ENCODE assay signal across 8 cellular contexts in genomic region chr1:147084273-147085096, GRCh38.
DNase-seq lines count a peak whose midpoint lies in the region; ATAC-seq, FAIRE-seq and TF ChIP-seq lines count a peak whose summit lies in the region.

No MANE protein-coding gene starts in this region.

- TSS peak; percentile 97 for BruUV-seq in HepG2 (replicated peaks; lab: Mats Ljungman, UMichigan)

- FAIRE-seq in HepG2 (lab: Jason Lieb, UNC) = no peak

- CTCF ChIA-PET in HepG2 (lab: Yijun Ruan, JAX; ENCODE audit: low intra/inter-chr PET ratio, low total read pairs) = no interaction called here

- TF ChIP-seq EP300 in HepG2 (IDR thresholded peaks at IDR 0.05; ENCODE audit: low read depth in 2 of 2, low read length in 2 of 2) = no peak
- no peak for TF ChIP-seq EP300 in HepG2 (CRISPR knock-in tag; IDR thresholded peaks at IDR 0.05; ENCODE audit: borderline replicate concordance)

- peak overlapping the region; percentile 84 for H3K9ac ChIP-seq in HepG2 (ENCODE audit: insufficient read depth, low read depth, low read length)

- peaks cover 12% of the 10 kb centered on the region; the same call in 1 of the 2 replicates for H3K4me1 ChIP-seq in HepG2 (ENCODE audit: insufficient read depth, low read length)

- peaks cover 0 to 17% of the 10 kb centered on the region in 2 experiments; a peak in 3 of 5 replicates for H3K27me3 ChIP-seq in HepG2 (ENCODE audit: control insufficient read depth in 1 of 2, insufficient read depth in 2 of 2, low read length in 2 of 2)

- no peaks in the 10 kb centered on the region for H3K36me3 ChIP-seq in HepG2 (replicated peaks in 1 of 2; ENCODE audit: control insufficient read depth in 1 of 2, insufficient read depth in 2 of 2, low read length in 2 of 2)

- no peak for TF ChIP-seq CTCF in HepG2 (CRISPR knock-in tag; IDR thresholded peaks at IDR 0.05)

- in situ Hi-C loops in HepG2 (cut with HindIII; ENCODE audit: extremely low pct_ligation_motif_present, low pct_unique_long_range_greater_than_20kb) = no loop called here

- DNase-seq in NCI-H2107 (lab: John Stamatoyannopoulos, UW) (peak; percentile 77), dedifferentiated amniotic fluid mesenchymal stem cell (ENCODE audit: extremely low spot score) (peak; percentile 51), HepG2 (ENCODE audit: low spot score) (peak; percentile 74), NK-92 (lab: John Stamatoyannopoulos, UW; ENCODE audit: unreplicated experiment) (no peak)
- peak; percentile 73 to 74 for DNase-seq in activated CD4-positive, alpha-beta T cell treated with anti-CD3 and anti-CD28 coated beads for 24 hours (ENCODE audit: low read depth in 2 of 2)
- peak; percentile 75 for DNase-seq in stimulated activated CD4-positive, alpha-beta T cell treated with anti-CD3 and anti-CD28 coated beads, Interleukin-2, amount 100 ng/mL, for 4 hours (ENCODE audit: low read depth)

- TF ChIP-seq RAD21 in HepG2 (CRISPR knock-in tag; IDR thresholded peaks at IDR 0.05) = no peak

- peak; percentile 58 for ATAC-seq in HG02852 (IDR thresholded peaks at IDR 0.05; ENCODE audit: unreplicated experiment)
- peak; percentile 88 for ATAC-seq in HepG2

- TF ChIP-seq POLR2A in GM15510 (IDR thresholded peaks at IDR 0.05; ENCODE audit: borderline replicate concordance, extremely low read depth, insufficient read length) (peak; percentile 99), HepG2 (IDR thresholded peaks at IDR 0.05; ENCODE audit: insufficient read depth in 1 of 2, low read depth in 2 of 2, low read length in 2 of 2) (peak; percentile 90 to 100)

- H3K4me3 ChIP-seq in HepG2 (replicated peaks in 1 of 3; ENCODE audit: insufficient read depth in 1 of 3, low read depth in 2 of 3, low read length in 3 of 3) = peak overlapping the region; percentile 18 to 69 (median 26); a peak in 5 of 6 replicates

- peak overlapping the region; percentile 57 for H2AFZ ChIP-seq in HepG2 (ENCODE audit: low read length)

- H3K9me3 ChIP-seq in HepG2 (ENCODE audit: low read length) = no peaks in the 10 kb centered on the region

- H4K20me1 ChIP-seq in HepG2 (ENCODE audit: insufficient read depth, low read length) = no peaks in the 10 kb centered on the region

- intact Hi-C loops in HepG2 (cut with micrococcal nuclease; ENCODE audit: unreplicated experiment) = no loop called here

- 33% methylated on average over 39 of the region's 51 CpGs for WGBS in HepG2 (ENCODE audit: low lambda C conversion rate)

- POLR2A ChIA-PET in HepG2 (lab: Yijun Ruan, JAX) = interaction anchor here (0.9 to 1.6 kb wide), 6 partner anchors 9 to 707 kb away, joined by 3 to 10 read pairs (median 6); partner anchors contain the start of genes CHD1L and PRKAB2

- no peaks in the 10 kb centered on the region for H3K79me2 ChIP-seq in HepG2 (ENCODE audit: insufficient read depth, low read length)

- peak overlapping the region; percentile 80 for H3K4me2 ChIP-seq in HepG2 (ENCODE audit: low read depth, low read length)

- peak overlapping the region; percentile 62 for H3K27ac ChIP-seq in HepG2 (ENCODE audit: extremely low read length, insufficient read depth, low read length)

TF ChIP-seq in HepG2, 621 proteins besides CTCF, POLR2A, EP300 and RAD21 (continues in another document):
- TF ChIP-seq CBFB (CRISPR knock-in tag; IDR thresholded peaks at IDR 0.05) (0 out of 2 replicates have a peak, but pooled peaks have one; percentile 28), ZNF615 (CRISPR knock-in tag; IDR thresholded peaks at IDR 0.05; ENCODE audit: borderline replicate concordance) (no peak), ZNF205 (CRISPR knock-in tag; IDR thresholded peaks at IDR 0.05) (0 out of 2 replicates have a peak, but pooled peaks have one; percentile 35), PHF20 (CRISPR knock-in tag; IDR thresholded peaks at IDR 0.05) (peak; percentile 48; the same call in 1 of the 2 replicates), ZNF414 (CRISPR knock-in tag; IDR thresholded peaks at IDR 0.05) (no peak), MED8 (CRISPR knock-in tag; IDR thresholded peaks at IDR 0.05; ENCODE audit: insufficient replicate concordance) (peak; percentile 77), KLF12 (CRISPR knock-in tag; IDR thresholded peaks at IDR 0.05; ENCODE audit: borderline replicate concordance) (no peak), KMT2B (CRISPR knock-in tag; IDR thresholded peaks at IDR 0.05) (0 out of 2 replicates have a peak, but pooled peaks have one; percentile 37), ZMYM4 (CRISPR knock-in tag; IDR thresholded peaks at IDR 0.05) (peak; percentile 51; the same call in 1 of the 2 replicates), DR1 (CRISPR knock-in tag; IDR thresholded peaks at IDR 0.05) (peak; percentile 51; the same call in 1 of the 2 replicates), ZNF773 (CRISPR knock-in tag; IDR thresholded peaks at IDR 0.05; ENCODE audit: borderline replicate concordance) (no peak), ATF1 (CRISPR knock-in tag; IDR thresholded peaks at IDR 0.05) (peak; percentile 67; the same call in 1 of the 2 replicates), MED1 (CRISPR knock-in tag; IDR thresholded peaks at IDR 0.05) (peak; percentile 42; the same call in 1 of the 2 replicates), CAMTA2 (CRISPR knock-in tag; IDR thresholded peaks at IDR 0.05; ENCODE audit: borderline replicate concordance) (0 out of 2 replicates have a peak, but pooled peaks have one; percentile 76), TAF15 (IDR thresholded peaks at IDR 0.05; ENCODE audit: low read depth, low read length, poor library complexity, severe bottlenecking) (no peak), ZNF337 (CRISPR knock-in tag; IDR thresholded peaks at IDR 0.05; ENCODE audit: borderline replicate concordance, low read depth) (no peak), POLR2G (IDR thresholded peaks at IDR 0.05; ENCODE audit: low read depth, low read length) (peak; percentile 95), SIN3A (IDR thresholded peaks at IDR 0.05; ENCODE audit: borderline replicate concordance, low read depth, low read length) (no peak), MZF1 (CRISPR knock-in tag; IDR thresholded peaks at IDR 0.05; ENCODE audit: borderline replicate concordance) (no peak), ASH2L (IDR thresholded peaks at IDR 0.05; ENCODE audit: insufficient read length, low read depth, low read length) (peak; percentile 27), POLR2AphosphoS5 (IDR thresholded peaks at IDR 0.05; ENCODE audit: low read depth, low read length) (peak; percentile 98), ZNF788 (CRISPR knock-in tag; IDR thresholded peaks at IDR 0.05; ENCODE audit: borderline replicate concordance) (0 out of 2 replicates have a peak, but pooled peaks have one; percentile 64), NONO (IDR thresholded peaks at IDR 0.05) (no peak), NONO (CRISPR knock-in tag; conservative IDR thresholded peaks at IDR 0.05) (peak; percentile 67; the same call in 1 of the 2 replicates), ZNF816 (CRISPR knock-in tag; IDR thresholded peaks at IDR 0.05; ENCODE audit: borderline replicate concordance) (0 out of 2 replicates have a peak, but pooled peaks have one; percentile 37), SRF (IDR thresholded peaks at IDR 0.05; ENCODE audit: low read depth, low read length) (0 out of 2 replicates have a peak, but pooled peaks have one; percentile 28), MAZ (IDR thresholded peaks at IDR 0.05; ENCODE audit: borderline replicate concordance, low read depth, low read length) (no peak), MAZ (CRISPR knock-in tag; IDR thresholded peaks at IDR 0.05; ENCODE audit: low read depth) (0 out of 2 replicates have a peak, but pooled peaks have one; percentile 21)
- TF ChIP-seq, protein P1, sequence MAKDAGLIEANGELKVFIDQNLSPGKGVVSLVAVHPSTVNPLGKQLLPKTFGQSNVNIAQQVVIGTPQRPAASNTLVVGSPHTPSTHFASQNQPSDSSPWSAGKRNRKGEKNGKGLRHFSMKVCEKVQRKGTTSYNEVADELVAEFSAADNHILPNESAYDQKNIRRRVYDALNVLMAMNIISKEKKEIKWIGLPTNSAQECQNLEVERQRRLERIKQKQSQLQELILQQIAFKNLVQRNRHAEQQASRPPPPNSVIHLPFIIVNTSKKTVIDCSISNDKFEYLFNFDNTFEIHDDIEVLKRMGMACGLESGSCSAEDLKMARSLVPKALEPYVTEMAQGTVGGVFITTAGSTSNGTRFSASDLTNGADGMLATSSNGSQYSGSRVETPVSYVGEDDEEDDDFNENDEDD (CRISPR knock-in tag; IDR thresholded peaks at IDR 0.05; ENCODE audit: borderline replicate concordance) = no peak
- TF ChIP-seq, protein P2, sequence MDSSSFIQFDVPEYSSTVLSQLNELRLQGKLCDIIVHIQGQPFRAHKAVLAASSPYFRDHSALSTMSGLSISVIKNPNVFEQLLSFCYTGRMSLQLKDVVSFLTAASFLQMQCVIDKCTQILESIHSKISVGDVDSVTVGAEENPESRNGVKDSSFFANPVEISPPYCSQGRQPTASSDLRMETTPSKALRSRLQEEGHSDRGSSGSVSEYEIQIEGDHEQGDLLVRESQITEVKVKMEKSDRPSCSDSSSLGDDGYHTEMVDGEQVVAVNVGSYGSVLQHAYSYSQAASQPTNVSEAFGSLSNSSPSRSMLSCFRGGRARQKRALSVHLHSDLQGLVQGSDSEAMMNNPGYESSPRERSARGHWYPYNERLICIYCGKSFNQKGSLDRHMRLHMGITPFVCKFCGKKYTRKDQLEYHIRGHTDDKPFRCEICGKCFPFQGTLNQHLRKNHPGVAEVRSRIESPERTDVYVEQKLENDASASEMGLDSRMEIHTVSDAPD (CRISPR knock-in tag; IDR thresholded peaks at IDR 0.05) = no peak
